Comparison of ENCODE assay signal across 8 cellular contexts in genomic region chr1:26695417-26696190, GRCh38. TPM values are rescaled to one million over a fixed set of nuclear protein-coding genes. Genes with fewer than 3 reads are reported as not detected.
A peak's percentile ranks its signal among the peaks of the same experiment; 100 is the strongest.
DNase-seq lines count a peak whose midpoint lies in the region; ATAC-seq and TF ChIP-seq lines count a peak whose summit lies in the region.

Gene ARID1A, plus strand, starts transcription at chr1:26696015. Its CDS starts 389 bp downstream, at chr1:26696404.

- TF ChIP-seq CTCF in OCI-LY3 (IDR thresholded peaks at IDR 0.05; ENCODE audit: low read depth, low read length) (no peak), endodermal cell (conservative IDR thresholded peaks at IDR 0.05) (peak; percentile 19)

- H3K27me3 ChIP-seq in OCI-LY3 (ENCODE audit: low read depth, low read length): no peaks in the 10 kb centered on the region
- H3K27me3 ChIP-seq in endodermal cell (ENCODE audit: control insufficient read depth, insufficient read depth, low read length, poor library complexity, severe bottlenecking): no peaks in the 10 kb centered on the region

- no peak within 1 kb of the TSS for H3K4me3 Mint-ChIP-seq in endodermal cell

- peaks cover 28% of the 10 kb centered on the region for H4K20me1 ChIP-seq in OCI-LY3 (ENCODE audit: insufficient read depth, low read length)

- no peaks in the 10 kb centered on the region for H3K27me3 Mint-ChIP-seq in endodermal cell (ENCODE audit: insufficient read depth)

- H3K36me3 ChIP-seq in OCI-LY3 (replicated peaks; ENCODE audit: low read depth, low read length): peaks cover 10% of the 10 kb centered on the region
- H3K36me3 ChIP-seq in endodermal cell (ENCODE audit: control insufficient read depth, insufficient read depth, low read length): peaks cover 7% of the 10 kb centered on the region

- H3K9me3 ChIP-seq in OCI-LY3 (ENCODE audit: insufficient read depth, low read length): no peaks in the 10 kb centered on the region
- H3K9me3 ChIP-seq in endodermal cell (ENCODE audit: control insufficient read depth, low read length): no peaks in the 10 kb centered on the region

- DNase-seq in COR-L47 (lab: John Stamatoyannopoulos, UW) (peak; percentile 96), HuH-7 (ENCODE audit: low spot score) (peak; percentile 84), endodermal cell (peak; percentile 98), mesenteric fat pad (ENCODE audit: low spot score) (peak; percentile 99)
- peak; percentile 95 for DNase-seq in activated CD8-positive, alpha-beta memory T cell treated with anti-CD3 and anti-CD28 coated beads, Interleukin-2, amount 50 U/mL, for 4 hours
- peak; percentile 93 for DNase-seq in stimulated activated CD8-positive, alpha-beta memory T cell treated with anti-CD3 and anti-CD28 coated beads, Interleukin-12 subunit alpha, Interleukin-12 subunit beta, amount 100 ng/mL, for 4 hours (ENCODE audit: low read depth)

- peak within 1 kb of the TSS; percentile 95 for H3K9ac ChIP-seq in OCI-LY3 (ENCODE audit: low read length)
- peak within 1 kb of the TSS; percentile 85 for H3K9ac ChIP-seq in endodermal cell (ENCODE audit: extremely low read depth, low read length, poor library complexity, severe bottlenecking)

- peak within 1 kb of the TSS; percentile 55; the same call in 1 of the 2 replicates for H2AFZ ChIP-seq in OCI-LY3 (ENCODE audit: low read depth, low read length)

- H3K27ac Mint-ChIP-seq in endodermal cell: peak within 1 kb of the TSS; percentile 94

- H3K4me3 ChIP-seq in OCI-LY3 (ENCODE audit: low read length) (peak within 1 kb of the TSS; percentile 91), endodermal cell (ENCODE audit: low read length) (peak within 1 kb of the TSS; percentile 89)

- peaks cover 23% of the 10 kb centered on the region for H3K4me1 Mint-ChIP-seq in endodermal cell

- ATAC-seq in GM21515 (IDR thresholded peaks at IDR 0.05; ENCODE audit: unreplicated experiment): peak; percentile 38

- peak within 1 kb of the TSS; percentile 79 for H3K27ac ChIP-seq in OCI-LY3 (ENCODE audit: low read length)
- peak within 1 kb of the TSS; percentile 94 for H3K27ac ChIP-seq in endodermal cell (ENCODE audit: low read depth, low read length)

- H3K4me1 ChIP-seq in OCI-LY3 (ENCODE audit: low read length): peaks cover 51% of the 10 kb centered on the region
- H3K4me1 ChIP-seq in endodermal cell (ENCODE audit: control insufficient read depth, insufficient read depth, low read length): peaks cover 12% of the 10 kb centered on the region

- H3K9me3 Mint-ChIP-seq in endodermal cell: no peaks in the 10 kb centered on the region

- H3K79me2 ChIP-seq in OCI-LY3 (ENCODE audit: low read length): peaks cover 44% of the 10 kb centered on the region

- peak within 1 kb of the TSS; percentile 93 for H3K4me2 ChIP-seq in OCI-LY3 (ENCODE audit: low read length)

- H3K36me3 Mint-ChIP-seq in endodermal cell (ENCODE audit: low read depth): peaks cover under 1% of the 10 kb centered on the region

- WGBS in endodermal cell (ENCODE audit: insufficient coverage in 1 of 2, insufficient read length in 1 of 2), 2 experiments: 0 to 1% methylated on average over 17 to 71 of the region's 86 CpGs

RNA-seq across cellular contexts. Expression of gene ARID1A, which starts in this region (rescaled TPM):
- total RNA-seq in endodermal cell (100 to 1,000 TPM; 118 to 128 TPM), mesenteric fat pad (64.2 TPM)
- polyA plus RNA-seq in endodermal cell (2013, experiment 1 of 2): 83.1 TPM
- 81.4 TPM for polyA plus RNA-seq in endodermal cell (2013, experiment 2 of 2)

Comparison
In these comparisons a context has a peak if more than half of its experiments do, and no peak if none do; other contexts are left out.
1. Peak in every context shown above with its lines: DNase-seq, ATAC-seq, H3K4me3 ChIP-seq and H3K27ac ChIP-seq.